ENCODE assay signal across 1 cellular context in the genomic region with DNA sequence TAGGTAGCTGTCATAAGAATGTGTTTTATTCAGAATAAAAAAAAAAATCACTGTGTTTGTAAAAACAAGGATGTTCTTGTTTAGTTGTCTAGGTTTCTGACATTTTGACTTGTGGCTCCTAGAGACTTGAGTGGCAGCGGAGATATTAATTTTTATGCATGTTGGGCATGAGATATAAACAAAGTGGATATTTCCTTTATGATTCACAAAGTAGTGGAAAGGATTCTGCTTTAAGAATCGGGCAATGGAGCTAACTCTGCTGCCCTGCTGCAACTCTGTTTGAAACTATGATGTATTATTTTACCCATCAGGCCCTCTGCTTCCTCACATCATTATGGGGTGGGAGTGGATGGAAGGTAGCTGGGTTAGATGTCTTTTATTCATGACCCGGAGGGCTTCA.
TF ChIP-seq lines count a peak whose summit lies in the region.

No MANE protein-coding gene starts in this region.

TF ChIP-seq in SK-N-SH treated with all-trans-retinoic acid at 6 μM for 48 hours, 23 proteins besides CTCF, POLR2A, EP300 and RAD21 (continued from another document):
- TF ChIP-seq, protein P1, sequence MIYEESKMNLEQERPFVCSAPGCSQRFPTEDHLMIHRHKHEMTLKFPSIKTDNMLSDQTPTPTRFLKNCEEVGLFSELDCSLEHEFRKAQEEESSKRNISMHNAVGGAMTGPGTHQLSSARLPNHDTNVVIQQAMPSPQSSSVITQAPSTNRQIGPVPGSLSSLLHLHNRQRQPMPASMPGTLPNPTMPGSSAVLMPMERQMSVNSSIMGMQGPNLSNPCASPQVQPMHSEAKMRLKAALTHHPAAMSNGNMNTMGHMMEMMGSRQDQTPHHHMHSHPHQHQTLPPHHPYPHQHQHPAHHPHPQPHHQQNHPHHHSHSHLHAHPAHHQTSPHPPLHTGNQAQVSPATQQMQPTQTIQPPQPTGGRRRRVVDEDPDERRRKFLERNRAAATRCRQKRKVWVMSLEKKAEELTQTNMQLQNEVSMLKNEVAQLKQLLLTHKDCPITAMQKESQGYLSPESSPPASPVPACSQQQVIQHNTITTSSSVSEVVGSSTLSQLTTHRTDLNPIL (CRISPR knock-in tag; IDR thresholded peaks at IDR 0.05; ENCODE audit: low read depth) = no peak
- TF ChIP-seq ZFP30 (CRISPR knock-in tag; IDR thresholded peaks at IDR 0.05) (no peak), BACH2 (CRISPR knock-in tag; IDR thresholded peaks at IDR 0.05; ENCODE audit: borderline replicate concordance) (no peak), ISL1 (CRISPR knock-in tag; IDR thresholded peaks at IDR 0.05) (no peak), PPARA (CRISPR knock-in tag; IDR thresholded peaks at IDR 0.05; ENCODE audit: borderline replicate concordance) (no peak), TOX (CRISPR knock-in tag; IDR thresholded peaks at IDR 0.05; ENCODE audit: borderline replicate concordance) (no peak)
